ENCODE assay signal across 1 cellular context in the genomic region with DNA sequence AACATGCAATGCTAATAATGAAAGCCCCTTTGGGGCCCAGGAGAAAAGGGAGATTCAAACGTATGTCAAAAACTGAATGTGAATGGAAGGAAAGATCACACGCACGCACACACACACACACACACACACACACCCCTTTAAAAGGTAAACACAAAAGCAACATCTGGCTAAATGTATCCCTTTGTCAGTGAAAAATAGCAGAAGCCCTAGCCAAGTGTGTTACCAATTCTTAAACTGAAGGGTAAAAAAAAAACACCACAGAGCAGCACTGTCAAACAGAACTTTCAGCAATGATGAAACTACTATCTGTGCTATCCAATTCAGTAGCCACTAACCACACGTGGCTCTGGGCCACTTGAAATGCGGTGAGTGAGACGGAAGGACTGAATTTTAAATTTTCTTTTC.
TF ChIP-seq lines count a peak whose summit lies in the region.

No MANE protein-coding gene starts in this region.

TF ChIP-seq in IMR-90, 13 proteins besides CTCF, POLR2A, EP300 and RAD21:
- TF ChIP-seq BHLHE40 (IDR thresholded peaks at IDR 0.05; ENCODE audit: low read depth, low read length) (no peak), MXI1 (IDR thresholded peaks at IDR 0.05; ENCODE audit: borderline replicate concordance, low read depth, low read length) (no peak)
